ENCODE assay signal across 1 cellular context in genomic region chr18:24426398-24427294, GRCh38.
TF ChIP-seq lines count a peak whose summit lies in the region.

A gene with protein sequence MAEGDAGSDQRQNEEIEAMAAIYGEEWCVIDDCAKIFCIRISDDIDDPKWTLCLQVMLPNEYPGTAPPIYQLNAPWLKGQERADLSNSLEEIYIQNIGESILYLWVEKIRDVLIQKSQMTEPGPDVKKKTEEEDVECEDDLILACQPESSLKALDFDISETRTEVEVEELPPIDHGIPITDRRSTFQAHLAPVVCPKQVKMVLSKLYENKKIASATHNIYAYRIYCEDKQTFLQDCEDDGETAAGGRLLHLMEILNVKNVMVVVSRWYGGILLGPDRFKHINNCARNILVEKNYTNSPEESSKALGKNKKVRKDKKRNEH (plus strand): TSS chr18:24426670. CDS start chr18:24426757, 87 bp downstream.

TF ChIP-seq in K562, 482 proteins besides CTCF, POLR2A, EP300 and RAD21 (continued from another document):
- TF ChIP-seq, protein P1, sequence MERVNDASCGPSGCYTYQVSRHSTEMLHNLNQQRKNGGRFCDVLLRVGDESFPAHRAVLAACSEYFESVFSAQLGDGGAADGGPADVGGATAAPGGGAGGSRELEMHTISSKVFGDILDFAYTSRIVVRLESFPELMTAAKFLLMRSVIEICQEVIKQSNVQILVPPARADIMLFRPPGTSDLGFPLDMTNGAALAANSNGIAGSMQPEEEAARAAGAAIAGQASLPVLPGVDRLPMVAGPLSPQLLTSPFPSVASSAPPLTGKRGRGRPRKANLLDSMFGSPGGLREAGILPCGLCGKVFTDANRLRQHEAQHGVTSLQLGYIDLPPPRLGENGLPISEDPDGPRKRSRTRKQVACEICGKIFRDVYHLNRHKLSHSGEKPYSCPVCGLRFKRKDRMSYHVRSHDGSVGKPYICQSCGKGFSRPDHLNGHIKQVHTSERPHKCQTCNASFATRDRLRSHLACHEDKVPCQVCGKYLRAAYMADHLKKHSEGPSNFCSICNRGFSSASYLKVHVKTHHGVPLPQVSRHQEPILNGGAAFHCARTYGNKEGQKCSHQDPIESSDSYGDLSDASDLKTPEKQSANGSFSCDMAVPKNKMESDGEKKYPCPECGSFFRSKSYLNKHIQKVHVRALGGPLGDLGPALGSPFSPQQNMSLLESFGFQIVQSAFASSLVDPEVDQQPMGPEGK (CRISPR knock-in tag; IDR thresholded peaks at IDR 0.05; ENCODE audit: borderline replicate concordance) = no peak
- TF ChIP-seq, protein P2, sequence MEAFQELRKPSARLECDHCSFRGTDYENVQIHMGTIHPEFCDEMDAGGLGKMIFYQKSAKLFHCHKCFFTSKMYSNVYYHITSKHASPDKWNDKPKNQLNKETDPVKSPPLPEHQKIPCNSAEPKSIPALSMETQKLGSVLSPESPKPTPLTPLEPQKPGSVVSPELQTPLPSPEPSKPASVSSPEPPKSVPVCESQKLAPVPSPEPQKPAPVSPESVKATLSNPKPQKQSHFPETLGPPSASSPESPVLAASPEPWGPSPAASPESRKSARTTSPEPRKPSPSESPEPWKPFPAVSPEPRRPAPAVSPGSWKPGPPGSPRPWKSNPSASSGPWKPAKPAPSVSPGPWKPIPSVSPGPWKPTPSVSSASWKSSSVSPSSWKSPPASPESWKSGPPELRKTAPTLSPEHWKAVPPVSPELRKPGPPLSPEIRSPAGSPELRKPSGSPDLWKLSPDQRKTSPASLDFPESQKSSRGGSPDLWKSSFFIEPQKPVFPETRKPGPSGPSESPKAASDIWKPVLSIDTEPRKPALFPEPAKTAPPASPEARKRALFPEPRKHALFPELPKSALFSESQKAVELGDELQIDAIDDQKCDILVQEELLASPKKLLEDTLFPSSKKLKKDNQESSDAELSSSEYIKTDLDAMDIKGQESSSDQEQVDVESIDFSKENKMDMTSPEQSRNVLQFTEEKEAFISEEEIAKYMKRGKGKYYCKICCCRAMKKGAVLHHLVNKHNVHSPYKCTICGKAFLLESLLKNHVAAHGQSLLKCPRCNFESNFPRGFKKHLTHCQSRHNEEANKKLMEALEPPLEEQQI (IDR thresholded peaks at IDR 0.05) = no peak
- TF ChIP-seq BHLHE40 (IDR thresholded peaks at IDR 0.05; ENCODE audit: low read length) (no peak), FOXA1 (IDR thresholded peaks at IDR 0.05; ENCODE audit: borderline replicate concordance) (no peak), PCBP2 (IDR thresholded peaks at IDR 0.05; ENCODE audit: low read depth, low read length, poor library complexity, severe bottlenecking) (no peak), TCFL5 (CRISPR knock-in tag; conservative IDR thresholded peaks at IDR 0.05) (peak; percentile 50; the same call in 1 of the 2 replicates)
